In genomic region chr15:57607570-57608000, GRCh38 we compare ENCODE assay signal across 14 cellular contexts. TPM values are rescaled to one million over a fixed set of nuclear protein-coding genes. Genes with fewer than 3 reads are reported as not detected.
DNase-seq lines count a peak whose midpoint lies in the region; ATAC-seq and TF ChIP-seq lines count a peak whose summit lies in the region.
"Had no signal": no experiment of that assay in that cellular context is flagged by ENCODE, and none has a peak within 500 bp of the region (broad histone marks: within the 10 kb centered on the region; RNA-seq: fewer than 3 reads in every experiment).

No MANE protein-coding gene starts in this region.

- H3K9ac ChIP-seq in neuronal stem cell (ENCODE audit: low read depth, low read length, poor library complexity) (no peak overlapping the region), smooth muscle cell (ENCODE audit: low read depth) (no peak overlapping the region)

- H3K4me1 ChIP-seq in neuronal stem cell (ENCODE audit: control insufficient read depth in 2 of 2, insufficient read depth in 1 of 2, low read depth in 1 of 2, low read length in 2 of 2) (peaks cover 0 to 7% of the 10 kb centered on the region in 2 donors), smooth muscle cell (ENCODE audit: low read depth) (no peaks in the 10 kb centered on the region)

- no peak overlapping the region for H2BK12ac ChIP-seq in neuronal stem cell (ENCODE audit: low read length)

- H2BK5ac ChIP-seq in neuronal stem cell (ENCODE audit: low read length): no peak overlapping the region

- TF ChIP-seq CTCF in fibroblast of the aortic adventitia (IDR thresholded peaks at IDR 0.05; ENCODE audit: insufficient read depth, low read length): no peak
- TF ChIP-seq CTCF in smooth muscle cell (IDR thresholded peaks at IDR 0.05; ENCODE audit: borderline replicate concordance, insufficient read depth, poor library complexity, severe bottlenecking): no peak

- H3K9me3 ChIP-seq in neuronal stem cell (replicated peaks in 1 of 2; ENCODE audit: control insufficient read depth in 2 of 2, insufficient read depth in 1 of 2, low read depth in 1 of 2, low read length in 2 of 2) (no peaks in the 10 kb centered on the region), smooth muscle cell (replicated peaks; ENCODE audit: low read depth) (no peaks in the 10 kb centered on the region)

- H4K8ac ChIP-seq in neuronal stem cell (ENCODE audit: low read depth, low read length): no peak overlapping the region

- H3K79me1 ChIP-seq in neuronal stem cell (ENCODE audit: low read depth, low read length): no peaks in the 10 kb centered on the region

- H3K27ac ChIP-seq in neuronal stem cell (replicated peaks; ENCODE audit: low read length) (no peak overlapping the region), smooth muscle cell (ENCODE audit: low read depth) (no peak overlapping the region)

- WGBS in neuronal stem cell (ENCODE audit: extremely low coverage in 2 of 2, insufficient read length in 2 of 2, insufficient replicate concordance in 1 of 2), 2 donors: no CpG with 5 or more reads among the region's 3 CpGs
- WGBS in smooth muscle cell (ENCODE audit: low lambda C conversion rate): 75% methylated on average over 3 of the region's 3 CpGs

- H3K23ac ChIP-seq in neuronal stem cell (ENCODE audit: low read depth, low read length, poor library complexity): no peak overlapping the region

- H4K20me1 ChIP-seq in smooth muscle cell (ENCODE audit: low read depth): no peaks in the 10 kb centered on the region

- no peaks in the 10 kb centered on the region for H3K79me2 ChIP-seq in smooth muscle cell (ENCODE audit: low read depth)

- H4K91ac ChIP-seq in neuronal stem cell (ENCODE audit: low read depth, low read length, poor library complexity): no peak overlapping the region

- no peak overlapping the region for H3K4me3 ChIP-seq in fibroblast of the aortic adventitia (ENCODE audit: low read depth, low read length)
- H3K4me3 ChIP-seq in neuronal stem cell (ENCODE audit: low read length in 2 of 2): no peak overlapping the region
- no peak overlapping the region for H3K4me3 ChIP-seq in smooth muscle cell

- no peak overlapping the region for H2BK120ac ChIP-seq in neuronal stem cell (ENCODE audit: low read depth, low read length)

- no peak for ATAC-seq in HG03108 (IDR thresholded peaks at IDR 0.05; ENCODE audit: unreplicated experiment)
- ATAC-seq in HG02840 (IDR thresholded peaks at IDR 0.05; ENCODE audit: low FRiP score, unreplicated experiment): no peak
- ATAC-seq: activated T-helper 17 cell treated with anti-CD3 and anti-CD28 coated beads, Interleukin-2, amount 50 U/mL, for 72 hours had no signal

- H3K4ac ChIP-seq in neuronal stem cell (ENCODE audit: low read length): no peak overlapping the region

- H3K4me2 ChIP-seq in neuronal stem cell (ENCODE audit: insufficient read depth, low read length, poor library complexity, severe bottlenecking) (no peak overlapping the region), smooth muscle cell (no peak overlapping the region)

- H2AFZ ChIP-seq in neuronal stem cell (ENCODE audit: low read length): no peak overlapping the region
- no peak overlapping the region for H2AFZ ChIP-seq in smooth muscle cell (ENCODE audit: low read depth)

- H3K14ac ChIP-seq in neuronal stem cell (ENCODE audit: low read length): no peak overlapping the region

- peak overlapping the region; percentile 4 for H3K18ac ChIP-seq in neuronal stem cell (ENCODE audit: low read length)

- H3K36me3 ChIP-seq in neuronal stem cell (replicated peaks in 1 of 2; ENCODE audit: control insufficient read depth in 2 of 2, insufficient read depth in 2 of 2, low read length in 2 of 2) (no peaks in the 10 kb centered on the region), smooth muscle cell (ENCODE audit: low read depth) (no peaks in the 10 kb centered on the region)

- DNase-seq in ELR (ENCODE audit: low read depth): peak; percentile 88
- DNase-seq in SW480 (ENCODE audit: low spot score): peak; percentile 95
- peak; percentile 31 for DNase-seq in fibroblast of the aortic adventitia (ENCODE audit: low read depth)
- no peak for DNase-seq in neuronal stem cell (ENCODE audit: low spot score)
- no peak for DNase-seq in smooth muscle cell (lab: John Stamatoyannopoulos, UW; ENCODE audit: unreplicated experiment)
- DNase-seq in GF-D8 (lab: John Stamatoyannopoulos, UW): no peak
- DNase-seq: CD8-positive, alpha-beta memory T cell; effector CD8-positive, alpha-beta T cell; H7; mesendoderm; stimulated activated CD4-positive, alpha-beta T cell treated with anti-CD3 and anti-CD28 coated beads, Interleukin-12 subunit alpha, Interleukin-12 subunit beta, amount 100 ng/mL, for 4 hours had no signal

- no peak overlapping the region for H2BK15ac ChIP-seq in neuronal stem cell (ENCODE audit: low read length)

- no peaks in the 10 kb centered on the region for H3F3A ChIP-seq in smooth muscle cell (ENCODE audit: low read depth)

- H3K27me3 ChIP-seq in neuronal stem cell (ENCODE audit: control insufficient read depth in 3 of 3, insufficient read depth in 3 of 3, low read depth in 1 of 3, low read length in 3 of 3): peaks cover 0 to 29% (median 0%) of the 10 kb centered on the region in 3 experiments
- H3K27me3 ChIP-seq in smooth muscle cell (ENCODE audit: low read depth): no peaks in the 10 kb centered on the region

- no peak overlapping the region for H2AK5ac ChIP-seq in neuronal stem cell (ENCODE audit: low read depth, low read length)

RNA-seq across cellular contexts. Expression of gene MYZAP, which starts 15.9 kb away (rescaled TPM):
- not detected in 2 replicates for total RNA-seq in fibroblast of the aortic adventitia (ENCODE audit: low replicate concordance)
- polyA plus RNA-seq in neuronal stem cell (2013, experiment 1 of 2): 0.64 TPM
- polyA plus RNA-seq in neuronal stem cell (2013, experiment 2 of 2): 0.76 TPM
- 0.09 and 0.81 TPM in 2 replicates for total RNA-seq in smooth muscle cell
- 0.35 and 0.65 TPM in 2 replicates for polyA plus RNA-seq in smooth muscle cell
- total RNA-seq: activated T-helper 17 cell treated with anti-CD3 and anti-CD28 coated beads, Interleukin-2, amount 50 U/mL, for 72 hours; CD8-positive, alpha-beta memory T cell had no signal
- polyA plus RNA-seq: CD8-positive, alpha-beta memory T cell had no signal

Comparison
In these comparisons a context has a peak if more than half of its experiments do, and no peak if none do; other contexts are left out.
1. DNase-seq: peak in ELR (single experiment), SW480 (single experiment) and fibroblast of the aortic adventitia (single experiment); none in neuronal stem cell (single experiment), smooth muscle cell (single experiment) and GF-D8 (single experiment).